9 cellular contexts compared by ENCODE assay signal in the genomic region with DNA sequence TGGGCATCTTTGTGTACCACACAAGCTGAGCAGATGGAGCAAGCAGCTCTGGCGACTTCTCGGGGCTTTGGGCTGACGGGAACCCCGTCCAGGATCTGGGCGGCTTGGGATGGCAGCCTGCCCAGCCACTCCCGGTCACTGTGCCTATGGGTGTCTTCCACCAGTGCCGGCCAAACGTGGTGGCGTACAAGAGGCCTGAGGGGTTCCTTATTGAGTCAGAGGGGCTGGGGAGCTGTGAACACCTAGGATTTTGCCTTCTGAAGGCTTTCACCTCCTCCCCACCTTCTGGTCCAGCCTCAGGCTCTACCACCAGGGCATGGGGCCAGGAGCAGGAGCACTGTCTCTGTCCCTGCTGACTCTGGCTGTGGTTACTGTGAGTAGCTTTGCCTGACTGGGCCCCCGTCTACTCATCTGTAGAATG.
A peak's percentile ranks its signal among the peaks of the same experiment; 100 is the strongest.
DNase-seq lines count a peak whose midpoint lies in the region; ATAC-seq and TF ChIP-seq lines count a peak whose summit lies in the region.
"Had no signal": no experiment of that assay in that cellular context is flagged by ENCODE, and none has a peak within 500 bp of the region (broad histone marks: within the 10 kb centered on the region; RNA-seq: fewer than 3 reads in every experiment).

No MANE protein-coding gene starts in this region.

- DNase-seq in NCI-H446 treated with DMSO at 0.1 percent for 48 hours (lab: John Stamatoyannopoulos, UW): peak; percentile 62
- DNase-seq in mucosa of gallbladder (ENCODE audit: low spot score): peak; percentile 44
- DNase-seq in suprapubic skin (ENCODE audit: low spot score in 2 of 2): peak in 1 of 2 donors; percentile 82
- no peak for DNase-seq in MG63
- DNase-seq in NCI-H524 treated with DMSO at 0.1 percent for 48 hours (lab: John Stamatoyannopoulos, UW): no peak
- no peak for DNase-seq in NCI-H146 (lab: John Stamatoyannopoulos, UW)
- DNase-seq: T-helper 17 cell had no signal

- TF ChIP-seq POLR2A in suprapubic skin (IDR thresholded peaks at IDR 0.05): no peak

- no peak for TF ChIP-seq CTCF in suprapubic skin (IDR thresholded peaks at IDR 0.05)

- no peak for TF ChIP-seq EP300 in suprapubic skin (IDR thresholded peaks at IDR 0.05)

- no peaks in the 10 kb centered on the region for H3K9me3 ChIP-seq in esophagus (ENCODE audit: control insufficient read depth in 2 of 2, insufficient read depth in 1 of 2, low read depth in 1 of 2, low read length in 1 of 2)
- no peaks in the 10 kb centered on the region for H3K9me3 ChIP-seq in suprapubic skin
- H3K9me3 ChIP-seq in MG63: no peaks in the 10 kb centered on the region

- H3K36me3 ChIP-seq in esophagus (ENCODE audit: control insufficient read depth in 2 of 2, insufficient read depth in 2 of 2, low read length in 1 of 2) (peaks cover 6 to 29% of the 10 kb centered on the region in 2 donors), suprapubic skin (peaks cover 30% of the 10 kb centered on the region), MG63 (peaks cover 71% of the 10 kb centered on the region)

- H3K4me1 ChIP-seq in esophagus (ENCODE audit: control insufficient read depth in 2 of 2, insufficient read depth in 2 of 2, low read length in 1 of 2) (peaks cover 16 to 32% of the 10 kb centered on the region in 2 donors), suprapubic skin (peaks cover 58% of the 10 kb centered on the region)

- 36 to 61% methylated on average over 10 of the region's 10 CpGs for WGBS in esophagus, 2 donors
- 12% methylated on average over 9 of the region's 10 CpGs for WGBS in suprapubic skin

- no peaks in the 10 kb centered on the region for H3K27me3 ChIP-seq in esophagus (ENCODE audit: control insufficient read depth in 1 of 2, insufficient read depth in 2 of 2, low read length in 2 of 2)
- no peaks in the 10 kb centered on the region for H3K27me3 ChIP-seq in suprapubic skin
- no peaks in the 10 kb centered on the region for H3K27me3 ChIP-seq in MG63

- H3K27ac ChIP-seq in esophagus (ENCODE audit: low read depth in 2 of 2, low read length in 1 of 2): peak overlapping the region; percentile 85 to 96
- H3K27ac ChIP-seq in suprapubic skin: peak overlapping the region; percentile 89

- no peak for ATAC-seq in GM21447 (IDR thresholded peaks at IDR 0.05; ENCODE audit: unreplicated experiment)
- ATAC-seq: T-helper 17 cell had no signal

- H3K4me3 ChIP-seq in esophagus (ENCODE audit: low read depth in 1 of 2, low read length in 2 of 2) (no peak overlapping the region), suprapubic skin (no peak overlapping the region), MG63 (no peak overlapping the region)

Comparison
In these comparisons a context has a peak if more than half of its experiments do, and no peak if none do; other contexts are left out.
1. DNase-seq: peak in NCI-H446 treated with DMSO at 0.1 percent for 48 hours (single experiment) and mucosa of gallbladder (single experiment); none in MG63 (single experiment), NCI-H524 treated with DMSO at 0.1 percent for 48 hours (single experiment) and NCI-H146 (single experiment).